8 cellular contexts compared by ENCODE assay signal in the genomic region with DNA sequence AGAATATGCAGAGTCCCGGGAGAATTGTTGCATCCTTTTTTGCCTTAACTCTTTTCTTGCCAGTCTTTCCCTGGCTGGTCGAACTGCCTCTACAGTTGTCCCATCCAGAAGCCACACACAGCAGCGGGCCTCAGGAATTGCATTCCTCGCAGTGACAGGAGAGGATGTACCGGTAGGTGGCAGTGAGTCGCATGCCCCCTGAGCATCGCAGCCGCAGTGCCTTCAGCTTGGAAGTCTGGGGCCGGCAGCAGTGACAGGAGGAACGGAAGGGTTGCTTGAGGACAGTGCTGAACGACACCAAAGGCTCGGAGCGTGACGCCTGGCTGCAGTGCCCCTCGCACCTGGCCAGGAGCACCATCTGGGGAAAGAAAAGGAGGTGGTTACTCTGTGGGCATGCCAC. TPM values are rescaled to one million over a fixed set of nuclear protein-coding genes. Genes with fewer than 3 reads are reported as not detected.
A peak's percentile ranks its signal among the peaks of the same experiment; 100 is the strongest.
DNase-seq lines count a peak whose midpoint lies in the region; ATAC-seq, FAIRE-seq and TF ChIP-seq lines count a peak whose summit lies in the region.

No MANE protein-coding gene starts in this region.

- peak; percentile 54 for TF ChIP-seq CTCF in GM12875 (IDR thresholded peaks at IDR 0.05; ENCODE audit: borderline replicate concordance, insufficient read depth, low read depth, low read length)
- peak; percentile 12 for TF ChIP-seq CTCF in astrocyte (IDR thresholded peaks at IDR 0.05; ENCODE audit: insufficient read depth, low read depth, low read length)

- H2AFZ ChIP-seq in astrocyte (ENCODE audit: low read depth, low read length): peak overlapping the region; percentile 26

- H4K20me1 ChIP-seq in astrocyte (ENCODE audit: insufficient read depth, low read length): no peaks in the 10 kb centered on the region

- H3K4me3 ChIP-seq in GM12875 (ENCODE audit: low read depth, low read length) (no peak overlapping the region), astrocyte (ENCODE audit: insufficient read depth, low read depth, low read length) (no peak overlapping the region)

- no peaks in the 10 kb centered on the region for H3K79me2 ChIP-seq in astrocyte (ENCODE audit: insufficient read depth, low read length)

- no peaks in the 10 kb centered on the region for H3K9me3 Mint-ChIP-seq in astrocyte (ENCODE audit: unreplicated experiment)

- FAIRE-seq in astrocyte (lab: Jason Lieb, UNC): peak; percentile 93

- ATAC-seq in left colon (peak; percentile 59), GM21786 (IDR thresholded peaks at IDR 0.05; ENCODE audit: unreplicated experiment) (no peak), GM18868 (IDR thresholded peaks at IDR 0.05; ENCODE audit: unreplicated experiment) (no peak), GM19463 (IDR thresholded peaks at IDR 0.05; ENCODE audit: unreplicated experiment) (no peak)

- DNase-seq in NOMO-1 treated with dmso at 0.1 percent for 144 hours (lab: John Stamatoyannopoulos, UW; ENCODE audit: unreplicated experiment): peak; percentile 2
- no peak for DNase-seq in astrocyte (ENCODE audit: low read depth)
- peak; percentile 27 to 34 for DNase-seq in left colon
- peak; percentile 18 for DNase-seq in stimulated activated CD8-positive, alpha-beta memory T cell treated with anti-CD3 and anti-CD28 coated beads, Interleukin-4, amount 100 ng/mL, for 24 hours (ENCODE audit: low read depth)

- H3K4me3 Mint-ChIP-seq in astrocyte (ENCODE audit: unreplicated experiment): no peak overlapping the region

- no peak overlapping the region for H3K27ac ChIP-seq in astrocyte (ENCODE audit: low read depth, low read length)

- H3K27me3 Mint-ChIP-seq in astrocyte (ENCODE audit: low read depth, unreplicated experiment): no peaks in the 10 kb centered on the region

- no peaks in the 10 kb centered on the region for H3K27me3 ChIP-seq in astrocyte (ENCODE audit: insufficient read depth, low read length)

- H3K9me3 ChIP-seq in astrocyte (ENCODE audit: insufficient read depth, low read depth, low read length): no peaks in the 10 kb centered on the region

- H3K27ac Mint-ChIP-seq in astrocyte (ENCODE audit: unreplicated experiment): no peak overlapping the region

- H3K4me1 Mint-ChIP-seq in astrocyte (ENCODE audit: low read depth, unreplicated experiment): peaks cover 2% of the 10 kb centered on the region

- no peaks in the 10 kb centered on the region for H3K36me3 Mint-ChIP-seq in astrocyte (ENCODE audit: low read depth, unreplicated experiment)

- no peaks in the 10 kb centered on the region for H3K36me3 ChIP-seq in astrocyte (ENCODE audit: insufficient read depth, low read length)

- H3K9ac ChIP-seq in astrocyte (ENCODE audit: low read length): no peak overlapping the region

- H3K4me1 ChIP-seq in astrocyte (ENCODE audit: insufficient read depth, low read length): no peaks in the 10 kb centered on the region

- peak overlapping the region; percentile 19 for H3K4me2 ChIP-seq in astrocyte (ENCODE audit: low read length)

- intact Hi-C loops in left colon (cut with DNase I, micrococcal nuclease): no loop called here

RNA-seq across cellular contexts. Expression of gene NDP, which starts 23.5 kb away (rescaled TPM):
- total RNA-seq in astrocyte: not detected in 2 replicates
- under 1 TPM in 1 of 2 donors, not detected in 1; 0.17 TPM for total RNA-seq in left colon
